In genomic region chr9:72902268-72902667, GRCh38 we compare ENCODE assay signal across 29 cellular contexts. TPM values are rescaled to one million over a fixed set of nuclear protein-coding genes. Genes with fewer than 3 reads are reported as not detected.
"Had no signal": no experiment of that assay in that cellular context is flagged by ENCODE, and none has a peak within 500 bp of the region (broad histone marks: within the 10 kb centered on the region; RNA-seq: fewer than 3 reads in every experiment).

No MANE protein-coding gene starts in this region.

- DNase-seq: activated CD4-positive, alpha-beta memory T cell treated with anti-CD3 and anti-CD28 coated beads, Interleukin-2, amount 10 ng/mL, durations not matched to agents 7 days and 5 days; activated CD4-positive, alpha-beta T cell treated with anti-CD3 and anti-CD28 coated beads for 1 hour; activated CD4-positive, alpha-beta T cell treated with anti-CD3 and anti-CD28 coated beads for 4 hours; activated CD4-positive, alpha-beta T cell treated with anti-CD3 and anti-CD28 coated beads, Interleukin-2, amount 10 ng/mL, durations not matched to agents 7 days and 5 days; activated CD4-positive, alpha-beta T cell treated with anti-CD3 and anti-CD28 coated beads, Interleukin-2, amount 50 U/mL, for 4 hours; activated CD8-positive, alpha-beta memory T cell treated with anti-CD3 and anti-CD28 coated beads, Interleukin-2, amount 50 U/mL, for 48 hours; activated gamma-delta T cell treated with Interleukin-2 at 50 U/mL for 16 hours; activated naive CD4-positive, alpha-beta T cell treated with anti-CD3 and anti-CD28 coated beads, Interleukin-2, amount 50 U/mL, for 16 hours; activated naive CD4-positive, alpha-beta T cell treated with Interleukin-2 at 50 U/mL for 16 hours; activated T-cell treated with anti-CD3 and anti-CD28 coated beads for 4 hours; activated T-cell treated with anti-CD3 and anti-CD28 coated beads, Interleukin-2, amount 50 U/mL, for 24 hours; activated T-cell treated with anti-CD3 and anti-CD28 coated beads, Interleukin-2, amount 50 U/mL, for 72 hours; amniotic stem cell; anterior cingulate cortex; brain microvascular endothelial cell; dermis blood vessel endothelial cell; effector CD4-positive, alpha-beta T cell; effector memory CD8-positive, alpha-beta T cell; erythroblast; foreskin keratinocyte; gastrocnemius medialis; glutamatergic neuron; heart left ventricle; T-helper 17 cell; T1000 had no signal

- H3K36me3 Mint-ChIP-seq: activated naive CD8-positive, alpha-beta T cell; WTC11 had no signal

- H3K4me1 Mint-ChIP-seq: activated CD4-positive, alpha-beta memory T cell treated with anti-CD3 and anti-CD28 coated beads, Interleukin-2, amount 10 ng/mL, durations not matched to agents 7 days and 5 days; activated CD4-positive, alpha-beta T cell treated with anti-CD3 and anti-CD28 coated beads, Interleukin-2, amount 10 ng/mL, durations not matched to agents 7 days and 5 days; central memory CD8-positive, alpha-beta T cell; T-helper 17 cell had no signal

- H3K9me3 Mint-ChIP-seq: activated CD4-positive, alpha-beta memory T cell treated with anti-CD3 and anti-CD28 coated beads, Interleukin-2, amount 10 ng/mL, durations not matched to agents 7 days and 5 days; activated CD4-positive, alpha-beta T cell treated with anti-CD3 and anti-CD28 coated beads, Interleukin-2, amount 10 ng/mL, durations not matched to agents 7 days and 5 days; activated T-cell treated with anti-CD3 and anti-CD28 coated beads, Interleukin-2, amount 50 U/mL, for 24 hours; activated T-cell treated with anti-CD3 and anti-CD28 coated beads, Interleukin-2, amount 50 U/mL, for 72 hours; central memory CD8-positive, alpha-beta T cell; effector memory CD8-positive, alpha-beta T cell; T-helper 2 cell treated with Interferon-gamma antibody and Interleukin-4, amounts not matched to agents 5 μg/mL and 100 μg/mL, for 36 hours; WTC11 had no signal

- H3K27ac Mint-ChIP-seq: activated CD4-positive, alpha-beta memory T cell treated with anti-CD3 and anti-CD28 coated beads, Interleukin-2, amount 10 ng/mL, durations not matched to agents 7 days and 5 days; activated CD4-positive, alpha-beta T cell treated with anti-CD3 and anti-CD28 coated beads, Interleukin-2, amount 10 ng/mL, durations not matched to agents 7 days and 5 days; activated naive CD8-positive, alpha-beta T cell; activated T-cell treated with anti-CD3 and anti-CD28 coated beads, Interleukin-2, amount 50 U/mL, for 24 hours; activated T-cell treated with anti-CD3 and anti-CD28 coated beads, Interleukin-2, amount 50 U/mL, for 72 hours; effector memory CD8-positive, alpha-beta T cell; T-helper 17 cell; T-helper 2 cell treated with Interferon-gamma antibody and Interleukin-4, amounts not matched to agents 5 μg/mL and 100 μg/mL, for 36 hours; WTC11 had no signal

- H3K4me3 Mint-ChIP-seq: activated CD4-positive, alpha-beta memory T cell treated with anti-CD3 and anti-CD28 coated beads, Interleukin-2, amount 10 ng/mL, durations not matched to agents 7 days and 5 days; activated CD4-positive, alpha-beta T cell treated with anti-CD3 and anti-CD28 coated beads, Interleukin-2, amount 10 ng/mL, durations not matched to agents 7 days and 5 days; activated naive CD8-positive, alpha-beta T cell; activated T-cell treated with anti-CD3 and anti-CD28 coated beads, Interleukin-2, amount 50 U/mL, for 24 hours; activated T-cell treated with anti-CD3 and anti-CD28 coated beads, Interleukin-2, amount 50 U/mL, for 72 hours; central memory CD8-positive, alpha-beta T cell; effector memory CD8-positive, alpha-beta T cell; T-helper 17 cell; T-helper 2 cell treated with Interferon-gamma antibody and Interleukin-4, amounts not matched to agents 5 μg/mL and 100 μg/mL, for 36 hours; WTC11 had no signal

RNA-seq across cellular contexts. Expression of gene ALDH1A1, which starts 50.6 kb away (rescaled TPM):
- total RNA-seq: activated CD4-positive, alpha-beta memory T cell treated with anti-CD3 and anti-CD28 coated beads, Interleukin-2, amount 10 ng/mL, durations not matched to agents 7 days and 5 days; activated CD4-positive, alpha-beta T cell treated with anti-CD3 and anti-CD28 coated beads, Interleukin-2, amount 10 ng/mL, durations not matched to agents 7 days and 5 days; activated T-cell treated with anti-CD3 and anti-CD28 coated beads, Interleukin-2, amount 50 U/mL, for 72 hours had no signal
